In the genomic region with DNA sequence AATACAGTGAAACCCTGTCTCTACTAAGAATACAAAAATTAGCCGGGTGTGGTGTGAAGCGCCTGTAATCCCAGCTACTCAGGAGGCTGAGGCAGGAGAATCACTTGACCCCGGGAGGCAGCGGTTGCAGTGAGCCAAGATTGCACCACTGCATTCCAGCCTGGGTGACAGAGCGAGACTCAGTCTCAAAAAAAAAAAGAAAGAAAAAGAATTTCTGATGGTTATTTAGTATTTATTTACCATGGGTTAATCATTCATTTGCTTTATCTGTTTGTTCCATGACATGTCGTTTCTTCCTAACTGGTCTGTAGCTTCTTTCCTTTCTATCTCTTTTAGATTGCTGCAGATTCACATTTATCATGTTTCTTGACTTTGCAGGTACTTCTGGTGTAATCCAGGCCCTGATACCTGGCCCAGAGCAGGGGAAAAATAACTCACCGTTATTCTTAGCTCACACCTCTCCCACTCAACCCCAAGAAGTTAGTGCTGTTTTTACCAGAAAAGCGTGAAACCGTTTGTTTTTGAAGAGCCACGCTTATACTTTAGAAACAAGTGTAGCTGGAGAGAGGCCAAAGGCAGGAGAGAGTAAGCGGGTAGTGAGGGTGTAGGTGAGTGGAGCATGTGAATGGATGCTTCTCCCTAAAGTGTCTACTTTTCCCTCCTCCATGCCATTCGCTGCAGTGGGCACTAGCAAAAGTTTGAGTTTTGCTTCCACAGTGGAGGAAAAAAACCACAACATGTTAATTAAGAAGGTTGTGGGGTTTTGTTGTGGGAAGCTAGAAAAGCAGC, we compare ENCODE assay signal across 1 cellular context.
TF ChIP-seq lines count a peak whose summit lies in the region.

No MANE protein-coding gene starts in this region.

TF ChIP-seq in liver, 16 proteins besides CTCF, POLR2A, EP300 and RAD21:
- TF ChIP-seq, protein P1, sequence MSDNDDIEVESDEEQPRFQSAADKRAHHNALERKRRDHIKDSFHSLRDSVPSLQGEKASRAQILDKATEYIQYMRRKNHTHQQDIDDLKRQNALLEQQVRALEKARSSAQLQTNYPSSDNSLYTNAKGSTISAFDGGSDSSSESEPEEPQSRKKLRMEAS (IDR thresholded peaks at IDR 0.05) = no peak
- TF ChIP-seq FOXA1 (IDR thresholded peaks at IDR 0.05) (no peak), RXRA (IDR thresholded peaks at IDR 0.05) (peak; percentile 37 to 61), GABPA (IDR thresholded peaks at IDR 0.05 in 1 of 2, conservative IDR thresholded peaks at IDR 0.05 in 1 of 2) (no peak), HNF4A (conservative IDR thresholded peaks at IDR 0.05) (peak; percentile 25 to 45), HNF4G (IDR thresholded peaks at IDR 0.05) (no peak), YY1 (IDR thresholded peaks at IDR 0.05) (peak; percentile 59), NR2F2 (IDR thresholded peaks at IDR 0.05) (no peak), JUND (IDR thresholded peaks at IDR 0.05) (peak in 1 of 2 donors; percentile 20), SP1 (IDR thresholded peaks at IDR 0.05) (peak; percentile 59), TAF1 (conservative IDR thresholded peaks at IDR 0.05) (no peak), FOXA2 (IDR thresholded peaks at IDR 0.05) (no peak), EGR1 (IDR thresholded peaks at IDR 0.05; ENCODE audit: low read depth in 2 of 2) (peak in 1 of 2 donors; percentile 77)
- TF ChIP-seq, protein P2, sequence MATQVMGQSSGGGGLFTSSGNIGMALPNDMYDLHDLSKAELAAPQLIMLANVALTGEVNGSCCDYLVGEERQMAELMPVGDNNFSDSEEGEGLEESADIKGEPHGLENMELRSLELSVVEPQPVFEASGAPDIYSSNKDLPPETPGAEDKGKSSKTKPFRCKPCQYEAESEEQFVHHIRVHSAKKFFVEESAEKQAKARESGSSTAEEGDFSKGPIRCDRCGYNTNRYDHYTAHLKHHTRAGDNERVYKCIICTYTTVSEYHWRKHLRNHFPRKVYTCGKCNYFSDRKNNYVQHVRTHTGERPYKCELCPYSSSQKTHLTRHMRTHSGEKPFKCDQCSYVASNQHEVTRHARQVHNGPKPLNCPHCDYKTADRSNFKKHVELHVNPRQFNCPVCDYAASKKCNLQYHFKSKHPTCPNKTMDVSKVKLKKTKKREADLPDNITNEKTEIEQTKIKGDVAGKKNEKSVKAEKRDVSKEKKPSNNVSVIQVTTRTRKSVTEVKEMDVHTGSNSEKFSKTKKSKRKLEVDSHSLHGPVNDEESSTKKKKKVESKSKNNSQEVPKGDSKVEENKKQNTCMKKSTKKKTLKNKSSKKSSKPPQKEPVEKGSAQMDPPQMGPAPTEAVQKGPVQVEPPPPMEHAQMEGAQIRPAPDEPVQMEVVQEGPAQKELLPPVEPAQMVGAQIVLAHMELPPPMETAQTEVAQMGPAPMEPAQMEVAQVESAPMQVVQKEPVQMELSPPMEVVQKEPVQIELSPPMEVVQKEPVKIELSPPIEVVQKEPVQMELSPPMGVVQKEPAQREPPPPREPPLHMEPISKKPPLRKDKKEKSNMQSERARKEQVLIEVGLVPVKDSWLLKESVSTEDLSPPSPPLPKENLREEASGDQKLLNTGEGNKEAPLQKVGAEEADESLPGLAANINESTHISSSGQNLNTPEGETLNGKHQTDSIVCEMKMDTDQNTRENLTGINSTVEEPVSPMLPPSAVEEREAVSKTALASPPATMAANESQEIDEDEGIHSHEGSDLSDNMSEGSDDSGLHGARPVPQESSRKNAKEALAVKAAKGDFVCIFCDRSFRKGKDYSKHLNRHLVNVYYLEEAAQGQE (IDR thresholded peaks at IDR 0.05) = no peak
- TF ChIP-seq, protein P3, sequence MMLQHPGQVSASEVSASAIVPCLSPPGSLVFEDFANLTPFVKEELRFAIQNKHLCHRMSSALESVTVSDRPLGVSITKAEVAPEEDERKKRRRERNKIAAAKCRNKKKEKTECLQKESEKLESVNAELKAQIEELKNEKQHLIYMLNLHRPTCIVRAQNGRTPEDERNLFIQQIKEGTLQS (IDR thresholded peaks at IDR 0.05) = no peak
- TF ChIP-seq, protein P4, sequence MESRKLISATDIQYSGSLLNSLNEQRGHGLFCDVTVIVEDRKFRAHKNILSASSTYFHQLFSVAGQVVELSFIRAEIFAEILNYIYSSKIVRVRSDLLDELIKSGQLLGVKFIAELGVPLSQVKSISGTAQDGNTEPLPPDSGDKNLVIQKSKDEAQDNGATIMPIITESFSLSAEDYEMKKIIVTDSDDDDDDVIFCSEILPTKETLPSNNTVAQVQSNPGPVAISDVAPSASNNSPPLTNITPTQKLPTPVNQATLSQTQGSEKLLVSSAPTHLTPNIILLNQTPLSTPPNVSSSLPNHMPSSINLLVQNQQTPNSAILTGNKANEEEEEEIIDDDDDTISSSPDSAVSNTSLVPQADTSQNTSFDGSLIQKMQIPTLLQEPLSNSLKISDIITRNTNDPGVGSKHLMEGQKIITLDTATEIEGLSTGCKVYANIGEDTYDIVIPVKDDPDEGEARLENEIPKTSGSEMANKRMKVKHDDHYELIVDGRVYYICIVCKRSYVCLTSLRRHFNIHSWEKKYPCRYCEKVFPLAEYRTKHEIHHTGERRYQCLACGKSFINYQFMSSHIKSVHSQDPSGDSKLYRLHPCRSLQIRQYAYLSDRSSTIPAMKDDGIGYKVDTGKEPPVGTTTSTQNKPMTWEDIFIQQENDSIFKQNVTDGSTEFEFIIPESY (IDR thresholded peaks at IDR 0.05) = no peak
